ENCODE assay signal across 12 cellular contexts in genomic region chr6:116409756-116410155, GRCh38. TPM values are rescaled to one million over a fixed set of nuclear protein-coding genes. Genes with fewer than 3 reads are reported as not detected.
A peak's percentile ranks its signal among the peaks of the same experiment; 100 is the strongest.
DNase-seq lines count a peak whose midpoint lies in the region; ATAC-seq lines count a peak whose summit lies in the region.
"Had no signal": no experiment of that assay in that cellular context is flagged by ENCODE, and none has a peak within 500 bp of the region (broad histone marks: within the 10 kb centered on the region; RNA-seq: fewer than 3 reads in every experiment).

No MANE protein-coding gene starts in this region.

- ATAC-seq in GM18502 (IDR thresholded peaks at IDR 0.05; ENCODE audit: poor library complexity, unreplicated experiment) (peak; percentile 77), GM21528 (IDR thresholded peaks at IDR 0.05; ENCODE audit: low FRiP score, unreplicated experiment) (peak; percentile 82), HG03439 (IDR thresholded peaks at IDR 0.05; ENCODE audit: unreplicated experiment) (peak; percentile 65), esophagus mucosa (peak; percentile 48), aorta (ENCODE audit: low FRiP score) (no peak)
- ATAC-seq in activated naive CD4-positive, alpha-beta T cell treated with anti-CD3 and anti-CD28 coated beads, Interleukin-2, amount 50 U/mL, for 72 hours = no peak
- ATAC-seq in stimulated activated naive CD8-positive, alpha-beta T cell treated with anti-CD3 and anti-CD28 coated beads, Interleukin-15, amount 100 ng/mL, for 72 hours = no peak

- H3K27ac ChIP-seq in aorta (ENCODE audit: low read depth in 1 of 2, low read length in 2 of 2) = no peak overlapping the region

- DNase-seq in aorta = no peak
- DNase-seq in activated naive CD4-positive, alpha-beta T cell treated with anti-CD3 and anti-CD28 coated beads, Interleukin-2, amount 50 U/mL, for 72 hours (ENCODE audit: low spot score in 2 of 2) = no peak
- no peak for DNase-seq in stimulated activated naive CD8-positive, alpha-beta T cell treated with anti-CD3 and anti-CD28 coated beads, Interleukin-15, amount 100 ng/mL, for 72 hours
- no peak for DNase-seq in activated naive CD4-positive, alpha-beta T cell treated with anti-CD3 and anti-CD28 coated beads for 36 hours
- DNase-seq: activated CD4-positive, alpha-beta T cell treated with anti-CD3 and anti-CD28 coated beads for 4 hours; DND-41; effector memory CD4-positive, alpha-beta T cell; stimulated activated CD4-positive, alpha-beta T cell treated with anti-CD3 and anti-CD28 coated beads, Interleukin-4, amount 100 ng/mL, for 1 hour had no signal

- H3K9me3 Mint-ChIP-seq in activated naive CD4-positive, alpha-beta T cell treated with anti-CD3 and anti-CD28 coated beads, Interleukin-2, amount 50 U/mL, for 72 hours = no peaks in the 10 kb centered on the region
- no peaks in the 10 kb centered on the region for H3K9me3 Mint-ChIP-seq in stimulated activated naive CD8-positive, alpha-beta T cell treated with anti-CD3 and anti-CD28 coated beads, Interleukin-15, amount 100 ng/mL, for 72 hours
- H3K9me3 Mint-ChIP-seq in activated naive CD4-positive, alpha-beta T cell treated with anti-CD3 and anti-CD28 coated beads for 36 hours = no peaks in the 10 kb centered on the region

- H3K4me1 Mint-ChIP-seq in stimulated activated naive CD8-positive, alpha-beta T cell treated with anti-CD3 and anti-CD28 coated beads, Interleukin-15, amount 100 ng/mL, for 72 hours = no peaks in the 10 kb centered on the region
- no peaks in the 10 kb centered on the region for H3K4me1 Mint-ChIP-seq in activated naive CD4-positive, alpha-beta T cell treated with anti-CD3 and anti-CD28 coated beads for 36 hours (ENCODE audit: low read depth)

- no peaks in the 10 kb centered on the region for H3K36me3 Mint-ChIP-seq in activated naive CD4-positive, alpha-beta T cell treated with anti-CD3 and anti-CD28 coated beads, Interleukin-2, amount 50 U/mL, for 72 hours
- no peaks in the 10 kb centered on the region for H3K36me3 Mint-ChIP-seq in activated naive CD4-positive, alpha-beta T cell treated with anti-CD3 and anti-CD28 coated beads for 36 hours (ENCODE audit: low read depth)

- peaks cover 3 to 5% of the 10 kb centered on the region in 2 donors for H3K4me1 ChIP-seq in aorta (ENCODE audit: control insufficient read depth in 1 of 2, insufficient read depth in 2 of 2, low read length in 2 of 2)

- CTCF ChIA-PET in activated naive CD4-positive, alpha-beta T cell treated with anti-CD3 and anti-CD28 coated beads for 36 hours (lab: Charles Lee) = no interaction called here

- H3K27me3 Mint-ChIP-seq in stimulated activated naive CD8-positive, alpha-beta T cell treated with anti-CD3 and anti-CD28 coated beads, Interleukin-15, amount 100 ng/mL, for 72 hours = no peaks in the 10 kb centered on the region
- H3K27me3 Mint-ChIP-seq in activated naive CD4-positive, alpha-beta T cell treated with anti-CD3 and anti-CD28 coated beads for 36 hours (ENCODE audit: low read depth) = peaks cover 7% of the 10 kb centered on the region

- H3K4me3 Mint-ChIP-seq in stimulated activated naive CD8-positive, alpha-beta T cell treated with anti-CD3 and anti-CD28 coated beads, Interleukin-15, amount 100 ng/mL, for 72 hours = no peak overlapping the region
- H3K4me3 Mint-ChIP-seq in activated naive CD4-positive, alpha-beta T cell treated with anti-CD3 and anti-CD28 coated beads for 36 hours = no peak overlapping the region

- intact Hi-C loops in aorta (cut with DNase I) = no loop called here
- intact Hi-C loops in activated naive CD4-positive, alpha-beta T cell treated with anti-CD3 and anti-CD28 coated beads for 36 hours (cut with micrococcal nuclease) = no loop called here

- whole genome bisulfite sequencing in aorta, 2 donors = 89 to 90% methylated on average over 3 of the region's 3 CpGs

- no peak overlapping the region for H3K4me3 ChIP-seq in aorta (ENCODE audit: low read length in 2 of 2)

- no peaks in the 10 kb centered on the region for H3K36me3 ChIP-seq in aorta (ENCODE audit: control insufficient read depth in 1 of 2, insufficient read depth in 2 of 2, low read length in 1 of 2)

- H3K9me3 ChIP-seq in aorta (ENCODE audit: control insufficient read depth, low read length) = no peaks in the 10 kb centered on the region

- H3K27me3 ChIP-seq in aorta (ENCODE audit: control insufficient read depth in 1 of 2, insufficient read depth in 2 of 2, low read length in 1 of 2) = no peaks in the 10 kb centered on the region

- H3K27ac Mint-ChIP-seq in activated naive CD4-positive, alpha-beta T cell treated with anti-CD3 and anti-CD28 coated beads, Interleukin-2, amount 50 U/mL, for 72 hours = no peak overlapping the region
- no peak overlapping the region for H3K27ac Mint-ChIP-seq in stimulated activated naive CD8-positive, alpha-beta T cell treated with anti-CD3 and anti-CD28 coated beads, Interleukin-15, amount 100 ng/mL, for 72 hours
- H3K27ac Mint-ChIP-seq in activated naive CD4-positive, alpha-beta T cell treated with anti-CD3 and anti-CD28 coated beads for 36 hours = no peak overlapping the region

RNA-seq across cellular contexts. Expression of gene DSE, which starts 39.0 kb away (rescaled TPM):
- 32.7 TPM for total RNA-seq in esophagus mucosa
- total RNA-seq in aorta = 10 to 100 TPM; 49.8 to 96.7 TPM
- polyA plus RNA-seq in aorta = 10 to 100 TPM in 1 of 2 donors, 1 to 10 TPM in 1; 8.5 to 15.9 TPM
- total RNA-seq in activated naive CD4-positive, alpha-beta T cell treated with anti-CD3 and anti-CD28 coated beads, Interleukin-2, amount 50 U/mL, for 72 hours = 1 to 10 TPM; 5.8 to 6.0 TPM
- total RNA-seq in activated naive CD4-positive, alpha-beta T cell treated with anti-CD3 and anti-CD28 coated beads for 36 hours = 1 to 10 TPM; 2.1 to 3.2 TPM

RNA-seq across cellular contexts. Expression of gene CALHM6, which starts 51.4 kb away (rescaled TPM):
- total RNA-seq in esophagus mucosa = 0.20 TPM
- total RNA-seq in aorta = 1 to 10 TPM; 1.8 to 5.7 TPM
- 10 to 100 TPM in 1 of 2 donors, under 1 TPM in 1; 0.82 to 18.7 TPM for polyA plus RNA-seq in aorta
- 10 to 100 TPM in 1 of 2 donors, under 1 TPM in 1; 0.71 to 13.9 TPM for total RNA-seq in activated naive CD4-positive, alpha-beta T cell treated with anti-CD3 and anti-CD28 coated beads, Interleukin-2, amount 50 U/mL, for 72 hours
- 1 to 10 TPM; 3.1 to 3.4 TPM for total RNA-seq in activated naive CD4-positive, alpha-beta T cell treated with anti-CD3 and anti-CD28 coated beads for 36 hours

Comparison
In these comparisons a context has a peak if more than half of its experiments do, and no peak if none do; other contexts are left out.
1. ATAC-seq: peak in GM18502 (single experiment), GM21528 (single experiment), HG03439 (single experiment) and esophagus mucosa (single experiment); none in aorta (single experiment), activated naive CD4-positive, alpha-beta T cell treated with anti-CD3 and anti-CD28 coated beads, Interleukin-2, amount 50 U/mL, for 72 hours (0 of 2) and stimulated activated naive CD8-positive, alpha-beta T cell treated with anti-CD3 and anti-CD28 coated beads, Interleukin-15, amount 100 ng/mL, for 72 hours (single experiment).